ENCODE assay signal across 27 cellular contexts in the genomic region with DNA sequence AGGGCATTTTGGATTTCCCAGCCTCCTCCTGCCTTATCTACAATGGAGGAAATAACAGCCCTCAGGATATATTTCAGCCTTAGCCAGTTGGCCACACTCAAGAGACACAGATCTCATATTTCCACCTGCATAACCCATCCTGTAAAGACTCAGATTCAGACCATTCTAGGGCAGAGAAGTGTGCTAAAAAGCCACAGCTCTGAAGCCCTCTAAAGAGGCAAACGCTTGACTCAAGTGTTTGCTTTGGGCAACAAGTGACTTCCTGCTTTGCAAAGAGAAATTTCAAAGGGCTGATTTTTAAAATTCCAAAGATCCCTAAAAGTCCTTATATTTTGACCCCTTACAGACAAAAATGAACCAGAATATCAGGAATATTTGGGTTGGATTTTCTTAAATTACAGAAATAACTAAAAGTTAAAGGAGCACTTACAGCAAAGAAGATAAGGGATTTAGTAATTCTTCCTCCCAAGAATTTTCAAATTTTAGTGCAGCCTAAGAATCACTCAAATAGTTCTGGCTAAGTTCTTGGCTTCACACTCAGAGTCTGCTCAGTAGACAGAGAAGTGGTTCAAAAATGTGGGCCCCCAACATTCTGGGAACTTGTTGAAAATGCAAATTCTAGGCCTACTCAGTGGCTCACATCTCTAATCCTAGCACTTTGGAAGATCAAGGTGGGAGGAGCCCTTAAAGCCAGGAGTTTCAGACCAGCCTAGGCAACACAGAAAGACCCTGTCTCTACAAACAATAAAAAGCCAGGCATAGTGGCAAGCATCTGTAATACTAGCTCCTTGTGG. TPM values are rescaled to one million over a fixed set of nuclear protein-coding genes. Genes with fewer than 3 reads are reported as not detected.
A peak's percentile ranks its signal among the peaks of the same experiment; 100 is the strongest.
DNase-seq lines count a peak whose midpoint lies in the region; ATAC-seq, FAIRE-seq and TF ChIP-seq lines count a peak whose summit lies in the region.
"Had no signal": no experiment of that assay in that cellular context is flagged by ENCODE, and none has a peak within 500 bp of the region (broad histone marks: within the 10 kb centered on the region; RNA-seq: fewer than 3 reads in every experiment).

No MANE protein-coding gene starts in this region.

- H3K4me1 ChIP-seq in endothelial cell of umbilical vein (ENCODE audit: control insufficient read depth, extremely low read depth, insufficient read depth, low read length) = peaks cover 12% of the 10 kb centered on the region
- no peaks in the 10 kb centered on the region for H3K4me1 ChIP-seq in right lobe of liver

- peak; percentile 3 for DNase-seq in NCI-H1092 treated with DMSO at 0.1 percent for 48 hours (lab: John Stamatoyannopoulos, UW)
- DNase-seq in NCI-H1092 (lab: John Stamatoyannopoulos, UW) = no peak
- peak; percentile 89 for DNase-seq in NCI-H510A treated with DMSO at 0.1 percent for 48 hours (lab: John Stamatoyannopoulos, UW)
- no peak for DNase-seq in endothelial cell of umbilical vein (ENCODE audit: low read depth, low spot score)
- DNase-seq in NCI-H446 (lab: John Stamatoyannopoulos, UW) = no peak
- no peak for DNase-seq in activated T-helper 1 cell treated with anti-CD3 and anti-CD28 coated beads, Interleukin-12 subunit alpha, Interleukin-12 subunit beta, Interleukin-2, Interleukin-4 antibody, amounts not matched to agents 30 ng/mL and 10 ng/mL and 1 ng/mL, durations not matched to agents 14 hours and 24 hours and 36 hours (ENCODE audit: low spot score)
- no peak for DNase-seq in right lobe of liver
- DNase-seq: activated CD4-positive, alpha-beta T cell treated with anti-CD3 and anti-CD28 coated beads, Interleukin-2, amount 10 ng/mL, durations not matched to agents 7 days and 5 days; anterior cingulate cortex; CD4-positive, alpha-beta T cell; cortex of kidney; DMS 273 treated with DMSO at 0.1 percent for 48 hours; endodermal cell; GF-D8; H7; Karpas-422; NCI-H2107; NCI-H526; stimulated activated CD4-positive, alpha-beta T cell treated with anti-CD3 and anti-CD28 coated beads, Interleukin-4, amount 100 ng/mL, for 4 hours had no signal

- FAIRE-seq in endothelial cell of umbilical vein (lab: Jason Lieb, UNC) = no peak
- FAIRE-seq: islet of Langerhans had no signal

- H3K4me1 Mint-ChIP-seq in activated T-helper 1 cell treated with anti-CD3 and anti-CD28 coated beads, Interleukin-12 subunit alpha, Interleukin-12 subunit beta, Interleukin-2, Interleukin-4 antibody, amounts not matched to agents 30 ng/mL and 10 ng/mL and 1 ng/mL, durations not matched to agents 14 hours and 24 hours and 36 hours (ENCODE audit: low read depth) = no peaks in the 10 kb centered on the region
- H3K4me1 Mint-ChIP-seq: activated CD4-positive, alpha-beta T cell treated with anti-CD3 and anti-CD28 coated beads, Interleukin-2, amount 10 ng/mL, durations not matched to agents 7 days and 5 days; activated naive CD4-positive, alpha-beta T cell treated with anti-CD3 and anti-CD28 coated beads, Interleukin-2, amount 50 U/mL, for 24 hours had no signal

- intact Hi-C loops in endothelial cell of umbilical vein (cut with micrococcal nuclease) = no loop called here
- intact Hi-C loops in activated T-helper 1 cell treated with anti-CD3 and anti-CD28 coated beads, Interleukin-12 subunit alpha, Interleukin-12 subunit beta, Interleukin-2, Interleukin-4 antibody, amounts not matched to agents 30 ng/mL and 10 ng/mL and 1 ng/mL, durations not matched to agents 14 hours and 24 hours and 36 hours (cut with micrococcal nuclease) = no loop called here
- intact Hi-C loops in right lobe of liver (cut with DNase I) = no loop called here

- H3K4me3 Mint-ChIP-seq in activated T-helper 1 cell treated with anti-CD3 and anti-CD28 coated beads, Interleukin-12 subunit alpha, Interleukin-12 subunit beta, Interleukin-2, Interleukin-4 antibody, amounts not matched to agents 30 ng/mL and 10 ng/mL and 1 ng/mL, durations not matched to agents 14 hours and 24 hours and 36 hours = no peak overlapping the region
- H3K4me3 Mint-ChIP-seq: activated CD4-positive, alpha-beta T cell treated with anti-CD3 and anti-CD28 coated beads, Interleukin-2, amount 10 ng/mL, durations not matched to agents 7 days and 5 days; activated naive CD4-positive, alpha-beta T cell treated with anti-CD3 and anti-CD28 coated beads, Interleukin-2, amount 50 U/mL, for 24 hours; CD4-positive, alpha-beta T cell; endodermal cell; stimulated activated naive CD8-positive, alpha-beta T cell treated with anti-CD3 and anti-CD28 coated beads, Interleukin-15, Interleukin-2, amounts not matched to agents 100 ng/mL and 50 ng/mL, for 24 hours had no signal

- H3K9ac ChIP-seq in endothelial cell of umbilical vein (replicated peaks; ENCODE audit: extremely low read depth, insufficient read depth, low read length) = no peak overlapping the region

- no peaks in the 10 kb centered on the region for H3K27me3 Mint-ChIP-seq in activated T-helper 1 cell treated with anti-CD3 and anti-CD28 coated beads, Interleukin-12 subunit alpha, Interleukin-12 subunit beta, Interleukin-2, Interleukin-4 antibody, amounts not matched to agents 30 ng/mL and 10 ng/mL and 1 ng/mL, durations not matched to agents 14 hours and 24 hours and 36 hours (ENCODE audit: insufficient read depth)
- H3K27me3 Mint-ChIP-seq: activated CD4-positive, alpha-beta T cell treated with anti-CD3 and anti-CD28 coated beads, Interleukin-2, amount 10 ng/mL, durations not matched to agents 7 days and 5 days had no signal

- CTCF ChIA-PET in endothelial cell of umbilical vein (lab: Charles Lee) = no interaction called here

- H3K27ac Mint-ChIP-seq in activated T-helper 1 cell treated with anti-CD3 and anti-CD28 coated beads, Interleukin-12 subunit alpha, Interleukin-12 subunit beta, Interleukin-2, Interleukin-4 antibody, amounts not matched to agents 30 ng/mL and 10 ng/mL and 1 ng/mL, durations not matched to agents 14 hours and 24 hours and 36 hours = no peak overlapping the region
- H3K27ac Mint-ChIP-seq: activated CD4-positive, alpha-beta T cell treated with anti-CD3 and anti-CD28 coated beads, Interleukin-2, amount 10 ng/mL, durations not matched to agents 7 days and 5 days; activated naive CD4-positive, alpha-beta T cell treated with anti-CD3 and anti-CD28 coated beads, Interleukin-2, amount 50 U/mL, for 24 hours; CD4-positive, alpha-beta T cell; endodermal cell; stimulated activated naive CD8-positive, alpha-beta T cell treated with anti-CD3 and anti-CD28 coated beads, Interleukin-15, Interleukin-2, amounts not matched to agents 100 ng/mL and 50 ng/mL, for 24 hours had no signal

- H3K36me3 ChIP-seq in endothelial cell of umbilical vein (ENCODE audit: control insufficient read depth in 2 of 2, extremely low read depth in 1 of 2, insufficient read depth in 2 of 2, low read length in 2 of 2) (no peaks in the 10 kb centered on the region), right lobe of liver (no peaks in the 10 kb centered on the region)

- H3K9me3 ChIP-seq in endothelial cell of umbilical vein (replicated peaks; ENCODE audit: control insufficient read depth, insufficient read depth, low read length) (no peaks in the 10 kb centered on the region), right lobe of liver (no peaks in the 10 kb centered on the region)

- H3K9me1 ChIP-seq in endothelial cell of umbilical vein (replicated peaks; ENCODE audit: control insufficient read depth, extremely low read depth, insufficient read depth, low read length) = no peaks in the 10 kb centered on the region

- H3K4me3 ChIP-seq in endothelial cell of umbilical vein (replicated peaks in 1 of 3; ENCODE audit: insufficient read depth in 1 of 3, low read depth in 1 of 3, low read length in 3 of 3) (no peak overlapping the region), right lobe of liver (no peak overlapping the region)

- H4K20me1 ChIP-seq in endothelial cell of umbilical vein (replicated peaks; ENCODE audit: control insufficient read depth, extremely low read depth, insufficient read depth, low read length) = no peaks in the 10 kb centered on the region

- H3K9me3 Mint-ChIP-seq in activated T-helper 1 cell treated with anti-CD3 and anti-CD28 coated beads, Interleukin-12 subunit alpha, Interleukin-12 subunit beta, Interleukin-2, Interleukin-4 antibody, amounts not matched to agents 30 ng/mL and 10 ng/mL and 1 ng/mL, durations not matched to agents 14 hours and 24 hours and 36 hours = no peaks in the 10 kb centered on the region
- H3K9me3 Mint-ChIP-seq: activated CD4-positive, alpha-beta T cell treated with anti-CD3 and anti-CD28 coated beads, Interleukin-2, amount 10 ng/mL, durations not matched to agents 7 days and 5 days; activated naive CD4-positive, alpha-beta T cell treated with anti-CD3 and anti-CD28 coated beads, Interleukin-2, amount 50 U/mL, for 24 hours; CD4-positive, alpha-beta T cell; endodermal cell; stimulated activated naive CD8-positive, alpha-beta T cell treated with anti-CD3 and anti-CD28 coated beads, Interleukin-15, Interleukin-2, amounts not matched to agents 100 ng/mL and 50 ng/mL, for 24 hours had no signal

- H3K27me3 ChIP-seq in endothelial cell of umbilical vein (ENCODE audit: control insufficient read depth in 2 of 2, insufficient read depth in 2 of 2, low read length in 2 of 2) (no peaks in the 10 kb centered on the region), right lobe of liver (no peaks in the 10 kb centered on the region)

- H3K27ac ChIP-seq in endothelial cell of umbilical vein (ENCODE audit: insufficient read depth, low read depth, low read length) = no peak overlapping the region
- no peak overlapping the region for H3K27ac ChIP-seq in right lobe of liver
- H3K27ac ChIP-seq: 22Rv1 had no signal

- no peak overlapping the region for H3K4me2 ChIP-seq in endothelial cell of umbilical vein (ENCODE audit: insufficient read depth, low read length)

- TF ChIP-seq CTCF in endothelial cell of umbilical vein (IDR thresholded peaks at IDR 0.05; ENCODE audit: extremely low read depth in 1 of 2, insufficient read depth in 1 of 2, low read depth in 1 of 2, low read length in 2 of 2) (no peak), right lobe of liver (IDR thresholded peaks at IDR 0.05) (no peak)

- dilution Hi-C loops in endothelial cell of umbilical vein (cut with MboI; ENCODE audit: extremely low pct_ligation_motif_present, low sequenced_read_pairs) = no loop called here

- peak overlapping the region; percentile 12 for H2AFZ ChIP-seq in endothelial cell of umbilical vein (ENCODE audit: low read depth, low read length)

- POLR2A ChIA-PET in endothelial cell of umbilical vein (lab: Charles Lee) = no interaction called here

- H3K79me2 ChIP-seq in endothelial cell of umbilical vein (ENCODE audit: control insufficient read depth, insufficient read depth, low read length) = no peaks in the 10 kb centered on the region

- no peak for ATAC-seq in GM18517 (IDR thresholded peaks at IDR 0.05; ENCODE audit: unreplicated experiment)
- no peak for ATAC-seq in right lobe of liver
- ATAC-seq: sciatic nerve, SK-N-SH treated with all-trans-retinoic acid at 6 μM for 48 hours had no signal

- 29% methylated on average over 1 of the region's 1 CpG for WGBS in right lobe of liver (ENCODE audit: insufficient coverage, low coverage, low lambda C conversion rate, missing lambda C conversion rate)

- BruUV-seq in endothelial cell of umbilical vein (replicated peaks; lab: Mats Ljungman, UMichigan) = no TSS peak

- TF ChIP-seq POLR2A in endothelial cell of umbilical vein (IDR thresholded peaks at IDR 0.05; ENCODE audit: low read depth, low read length) (no peak), right lobe of liver (IDR thresholded peaks at IDR 0.05) (no peak)

- H3K36me3 Mint-ChIP-seq in activated T-helper 1 cell treated with anti-CD3 and anti-CD28 coated beads, Interleukin-12 subunit alpha, Interleukin-12 subunit beta, Interleukin-2, Interleukin-4 antibody, amounts not matched to agents 30 ng/mL and 10 ng/mL and 1 ng/mL, durations not matched to agents 14 hours and 24 hours and 36 hours (ENCODE audit: low read depth) = no peaks in the 10 kb centered on the region
- H3K36me3 Mint-ChIP-seq: activated naive CD4-positive, alpha-beta T cell treated with anti-CD3 and anti-CD28 coated beads, Interleukin-2, amount 50 U/mL, for 24 hours had no signal

RNA-seq across cellular contexts. Expression of a gene that starts 18.9 kb away (rescaled TPM):
- total RNA-seq in endothelial cell of umbilical vein = 37.9 and 50.0 TPM in 2 replicates
- 21.9 and 26.3 TPM in 2 replicates for polyA plus RNA-seq in endothelial cell of umbilical vein
- polyA plus RNA-seq in endothelial cell of umbilical vein (2011; cell fraction: cytosol; rRNA removed) = 13.6 and 14.3 TPM in 2 replicates
- polyA plus RNA-seq in endothelial cell of umbilical vein (2011; cell fraction: nucleus; rRNA removed) = 31.1 and 36.8 TPM in 2 replicates
- 9.0 and 17.2 TPM in 2 replicates for polyA plus RNA-seq in endothelial cell of umbilical vein (2012)
- polyA minus RNA-seq in endothelial cell of umbilical vein = 61.0 and 65.4 TPM in 2 replicates
- not detected for polyA minus RNA-seq in endothelial cell of umbilical vein (2011; cell fraction: cytosol; rRNA and poly(A)+ RNA removed)
- 37.1 and 55.8 TPM in 2 replicates for polyA minus RNA-seq in endothelial cell of umbilical vein (2011; cell fraction: nucleus; rRNA and poly(A)+ RNA removed)
- total RNA-seq in activated T-helper 1 cell treated with anti-CD3 and anti-CD28 coated beads, Interleukin-12 subunit alpha, Interleukin-12 subunit beta, Interleukin-2, Interleukin-4 antibody, amounts not matched to agents 30 ng/mL and 10 ng/mL and 1 ng/mL, durations not matched to agents 14 hours and 24 hours and 36 hours = not detected in 2 replicates
- 10 to 100 TPM in 3 of 6 experiments, 1 to 10 TPM in 3; 6.5 to 14.6 (median 10.7) TPM for total RNA-seq in right lobe of liver
- total RNA-seq: activated CD4-positive, alpha-beta T cell treated with anti-CD3 and anti-CD28 coated beads, Interleukin-2, amount 10 ng/mL, durations not matched to agents 7 days and 5 days; CD4-positive, alpha-beta T cell; endodermal cell; T-helper 2 cell treated with Interferon-gamma antibody and Interleukin-4, amounts not matched to agents 100 ng/mL and 5 ng/mL, for 36 hours had no signal

Comparison
In these comparisons a context has a peak if more than half of its experiments do, and no peak if none do; other contexts are left out.
1. DNase-seq: peak in NCI-H1092 treated with DMSO at 0.1 percent for 48 hours (single experiment) and NCI-H510A treated with DMSO at 0.1 percent for 48 hours (single experiment); none in NCI-H1092 (single experiment), endothelial cell of umbilical vein (single experiment), NCI-H446 (0 of 2), activated T-helper 1 cell treated with anti-CD3 and anti-CD28 coated beads, Interleukin-12 subunit alpha, Interleukin-12 subunit beta, Interleukin-2, Interleukin-4 antibody, amounts not matched to agents 30 ng/mL and 10 ng/mL and 1 ng/mL, durations not matched to agents 14 hours and 24 hours and 36 hours (single experiment) and right lobe of liver (0 of 3).